1 cellular context compared by ENCODE assay signal in genomic region chr11:12110714-12111481, GRCh38.
TF ChIP-seq lines count a peak whose summit lies in the region.

No MANE protein-coding gene starts in this region.

TF ChIP-seq in K562, 482 proteins besides CTCF, POLR2A, EP300 and RAD21 (continued from another document and continues in another):
- TF ChIP-seq STAT6 (CRISPR knock-in tag; IDR thresholded peaks at IDR 0.05) (no peak), SREBF1 (IDR thresholded peaks at IDR 0.05; ENCODE audit: borderline replicate concordance, low read depth, low read length) (no peak), NCOA4 (IDR thresholded peaks at IDR 0.05; ENCODE audit: partially characterized antibody) (no peak), CTBP1 (IDR thresholded peaks at IDR 0.05; ENCODE audit: borderline replicate concordance) (peak; percentile 21; the same call in 1 of the 2 replicates), ZFX (CRISPR knock-in tag; IDR thresholded peaks at IDR 0.05) (peak; percentile 38; the same call in 1 of the 2 replicates), KLF16 (IDR thresholded peaks at IDR 0.05) (no peak), STAT5A (IDR thresholded peaks at IDR 0.05; ENCODE audit: borderline replicate concordance, low read length) (no peak), TARDBP (IDR thresholded peaks at IDR 0.05) (no peak), HDAC2 (IDR thresholded peaks at IDR 0.05) (no peak), BCL6 (CRISPR knock-in tag; IDR thresholded peaks at IDR 0.05) (no peak), ZNF436 (CRISPR knock-in tag; IDR thresholded peaks at IDR 0.05) (no peak), DIDO1 (tag; IDR thresholded peaks at IDR 0.05; ENCODE audit: low read depth) (no peak), TBP (optimal IDR thresholded peaks at IDR 0.05; ENCODE audit: low read depth, low read length) (no peak), NFXL1 (CRISPR knock-in tag; IDR thresholded peaks at IDR 0.05) (no peak), FOSL1 (tag; conservative IDR thresholded peaks at IDR 0.05) (no peak), NR2C2 (CRISPR knock-in tag; IDR thresholded peaks at IDR 0.05) (no peak), NR2C2 (tag; IDR thresholded peaks at IDR 0.05) (0 out of 2 replicates have a peak, but pooled peaks have one; percentile 29), TGIF2 (CRISPR knock-in tag; IDR thresholded peaks at IDR 0.05) (no peak), SAP30 (IDR thresholded peaks at IDR 0.05; ENCODE audit: borderline replicate concordance, insufficient read depth, low read depth, low read length, poor library complexity, severe bottlenecking) (peak; percentile 76), NFE2L1 (tag; IDR thresholded peaks at IDR 0.05; ENCODE audit: borderline replicate concordance, low read depth) (no peak), RBM15 (IDR thresholded peaks at IDR 0.05; ENCODE audit: insufficient read depth, low read length) (no peak), ZBTB1 (CRISPR knock-in tag; IDR thresholded peaks at IDR 0.05; ENCODE audit: borderline replicate concordance, low read depth) (no peak), ZNF263 (CRISPR knock-in tag; IDR thresholded peaks at IDR 0.05; ENCODE audit: borderline replicate concordance) (peak; percentile 86), ZNF3 (CRISPR knock-in tag; IDR thresholded peaks at IDR 0.05) (no peak), SNAPC5 (CRISPR knock-in tag; IDR thresholded peaks at IDR 0.05) (no peak), PHF21A (IDR thresholded peaks at IDR 0.05; ENCODE audit: borderline replicate concordance, low read depth) (no peak), CHD2 (IDR thresholded peaks at IDR 0.05; ENCODE audit: low read depth, low read length) (no peak), RBBP5 (IDR thresholded peaks at IDR 0.05; ENCODE audit: borderline replicate concordance, insufficient read depth, low read length, poor library complexity, severe bottlenecking) (peak; percentile 67), ZNF140 (CRISPR knock-in tag; IDR thresholded peaks at IDR 0.05) (no peak), MTA3 (IDR thresholded peaks at IDR 0.05; ENCODE audit: borderline replicate concordance) (no peak), KDM5B (IDR thresholded peaks at IDR 0.05; ENCODE audit: insufficient replicate concordance, low read depth, low read length) (peak; percentile 41), KAT2B (IDR thresholded peaks at IDR 0.05; ENCODE audit: low read depth, low read length) (no peak), TCF7L2 (IDR thresholded peaks at IDR 0.05; ENCODE audit: low read depth, low read length) (no peak), WHSC1 (IDR thresholded peaks at IDR 0.05; ENCODE audit: low read length) (no peak), ZNF354B (CRISPR knock-in tag; IDR thresholded peaks at IDR 0.05) (no peak), ZNF124 (CRISPR knock-in tag; IDR thresholded peaks at IDR 0.05) (no peak), ZNF12 (CRISPR knock-in tag; IDR thresholded peaks at IDR 0.05) (no peak), KAT7 (CRISPR knock-in tag; IDR thresholded peaks at IDR 0.05; ENCODE audit: borderline replicate concordance) (0 out of 2 replicates have a peak, but pooled peaks have one; percentile 61), TSC22D4 (tag; IDR thresholded peaks at IDR 0.05) (no peak), HDAC1 (IDR thresholded peaks at IDR 0.05) (peak in 1 of 2 experiments; percentile 67; a peak in 2 of 4 replicates), ZBTB9 (CRISPR knock-in tag; IDR thresholded peaks at IDR 0.05) (no peak), RBM34 (IDR thresholded peaks at IDR 0.05; ENCODE audit: borderline replicate concordance, insufficient read depth, low read length) (no peak), MEF2A (IDR thresholded peaks at IDR 0.05; ENCODE audit: control insufficient read depth, low read depth, low read length) (no peak), CHD4 (IDR thresholded peaks at IDR 0.05; ENCODE audit: insufficient read depth, insufficient replicate concordance, low read depth, low read length, poor library complexity, severe bottlenecking) (no peak), NONO (IDR thresholded peaks at IDR 0.05; ENCODE audit: low read depth in 2 of 2, low read length in 1 of 2) (no peak), GABPB2 (CRISPR knock-in tag; conservative IDR thresholded peaks at IDR 0.05) (no peak), ZNF583 (CRISPR knock-in tag; IDR thresholded peaks at IDR 0.05) (no peak), TRIM25 (IDR thresholded peaks at IDR 0.05; ENCODE audit: borderline replicate concordance) (no peak), SMAD4 (CRISPR knock-in tag; conservative IDR thresholded peaks at IDR 0.05) (no peak), MAZ (CRISPR knock-in tag; conservative IDR thresholded peaks at IDR 0.05 in 1 of 2, IDR thresholded peaks at IDR 0.05 in 1 of 2) (no peak)
- TF ChIP-seq, protein P1, sequence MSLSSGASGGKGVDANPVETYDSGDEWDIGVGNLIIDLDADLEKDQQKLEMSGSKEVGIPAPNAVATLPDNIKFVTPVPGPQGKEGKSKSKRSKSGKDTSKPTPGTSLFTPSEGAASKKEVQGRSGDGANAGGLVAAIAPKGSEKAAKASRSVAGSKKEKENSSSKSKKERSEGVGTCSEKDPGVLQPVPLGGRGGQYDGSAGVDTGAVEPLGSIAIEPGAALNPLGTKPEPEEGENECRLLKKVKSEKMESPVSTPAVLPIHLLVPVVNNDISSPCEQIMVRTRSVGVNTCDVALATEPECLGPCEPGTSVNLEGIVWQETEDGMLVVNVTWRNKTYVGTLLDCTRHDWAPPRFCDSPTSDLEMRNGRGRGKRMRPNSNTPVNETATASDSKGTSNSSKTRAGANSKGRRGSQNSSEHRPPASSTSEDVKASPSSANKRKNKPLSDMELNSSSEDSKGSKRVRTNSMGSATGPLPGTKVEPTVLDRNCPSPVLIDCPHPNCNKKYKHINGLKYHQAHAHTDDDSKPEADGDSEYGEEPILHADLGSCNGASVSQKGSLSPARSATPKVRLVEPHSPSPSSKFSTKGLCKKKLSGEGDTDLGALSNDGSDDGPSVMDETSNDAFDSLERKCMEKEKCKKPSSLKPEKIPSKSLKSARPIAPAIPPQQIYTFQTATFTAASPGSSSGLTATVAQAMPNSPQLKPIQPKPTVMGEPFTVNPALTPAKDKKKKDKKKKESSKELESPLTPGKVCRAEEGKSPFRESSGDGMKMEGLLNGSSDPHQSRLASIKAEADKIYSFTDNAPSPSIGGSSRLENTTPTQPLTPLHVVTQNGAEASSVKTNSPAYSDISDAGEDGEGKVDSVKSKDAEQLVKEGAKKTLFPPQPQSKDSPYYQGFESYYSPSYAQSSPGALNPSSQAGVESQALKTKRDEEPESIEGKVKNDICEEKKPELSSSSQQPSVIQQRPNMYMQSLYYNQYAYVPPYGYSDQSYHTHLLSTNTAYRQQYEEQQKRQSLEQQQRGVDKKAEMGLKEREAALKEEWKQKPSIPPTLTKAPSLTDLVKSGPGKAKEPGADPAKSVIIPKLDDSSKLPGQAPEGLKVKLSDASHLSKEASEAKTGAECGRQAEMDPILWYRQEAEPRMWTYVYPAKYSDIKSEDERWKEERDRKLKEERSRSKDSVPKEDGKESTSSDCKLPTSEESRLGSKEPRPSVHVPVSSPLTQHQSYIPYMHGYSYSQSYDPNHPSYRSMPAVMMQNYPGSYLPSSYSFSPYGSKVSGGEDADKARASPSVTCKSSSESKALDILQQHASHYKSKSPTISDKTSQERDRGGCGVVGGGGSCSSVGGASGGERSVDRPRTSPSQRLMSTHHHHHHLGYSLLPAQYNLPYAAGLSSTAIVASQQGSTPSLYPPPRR (CRISPR knock-in tag; IDR thresholded peaks at IDR 0.05; ENCODE audit: borderline replicate concordance): no peak
- TF ChIP-seq, protein P2, sequence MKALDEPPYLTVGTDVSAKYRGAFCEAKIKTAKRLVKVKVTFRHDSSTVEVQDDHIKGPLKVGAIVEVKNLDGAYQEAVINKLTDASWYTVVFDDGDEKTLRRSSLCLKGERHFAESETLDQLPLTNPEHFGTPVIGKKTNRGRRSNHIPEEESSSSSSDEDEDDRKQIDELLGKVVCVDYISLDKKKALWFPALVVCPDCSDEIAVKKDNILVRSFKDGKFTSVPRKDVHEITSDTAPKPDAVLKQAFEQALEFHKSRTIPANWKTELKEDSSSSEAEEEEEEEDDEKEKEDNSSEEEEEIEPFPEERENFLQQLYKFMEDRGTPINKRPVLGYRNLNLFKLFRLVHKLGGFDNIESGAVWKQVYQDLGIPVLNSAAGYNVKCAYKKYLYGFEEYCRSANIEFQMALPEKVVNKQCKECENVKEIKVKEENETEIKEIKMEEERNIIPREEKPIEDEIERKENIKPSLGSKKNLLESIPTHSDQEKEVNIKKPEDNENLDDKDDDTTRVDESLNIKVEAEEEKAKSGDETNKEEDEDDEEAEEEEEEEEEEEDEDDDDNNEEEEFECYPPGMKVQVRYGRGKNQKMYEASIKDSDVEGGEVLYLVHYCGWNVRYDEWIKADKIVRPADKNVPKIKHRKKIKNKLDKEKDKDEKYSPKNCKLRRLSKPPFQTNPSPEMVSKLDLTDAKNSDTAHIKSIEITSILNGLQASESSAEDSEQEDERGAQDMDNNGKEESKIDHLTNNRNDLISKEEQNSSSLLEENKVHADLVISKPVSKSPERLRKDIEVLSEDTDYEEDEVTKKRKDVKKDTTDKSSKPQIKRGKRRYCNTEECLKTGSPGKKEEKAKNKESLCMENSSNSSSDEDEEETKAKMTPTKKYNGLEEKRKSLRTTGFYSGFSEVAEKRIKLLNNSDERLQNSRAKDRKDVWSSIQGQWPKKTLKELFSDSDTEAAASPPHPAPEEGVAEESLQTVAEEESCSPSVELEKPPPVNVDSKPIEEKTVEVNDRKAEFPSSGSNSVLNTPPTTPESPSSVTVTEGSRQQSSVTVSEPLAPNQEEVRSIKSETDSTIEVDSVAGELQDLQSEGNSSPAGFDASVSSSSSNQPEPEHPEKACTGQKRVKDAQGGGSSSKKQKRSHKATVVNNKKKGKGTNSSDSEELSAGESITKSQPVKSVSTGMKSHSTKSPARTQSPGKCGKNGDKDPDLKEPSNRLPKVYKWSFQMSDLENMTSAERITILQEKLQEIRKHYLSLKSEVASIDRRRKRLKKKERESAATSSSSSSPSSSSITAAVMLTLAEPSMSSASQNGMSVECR (CRISPR knock-in tag; IDR thresholded peaks at IDR 0.05): peak; percentile 33; the same call in 1 of the 2 replicates
- TF ChIP-seq, protein P3, sequence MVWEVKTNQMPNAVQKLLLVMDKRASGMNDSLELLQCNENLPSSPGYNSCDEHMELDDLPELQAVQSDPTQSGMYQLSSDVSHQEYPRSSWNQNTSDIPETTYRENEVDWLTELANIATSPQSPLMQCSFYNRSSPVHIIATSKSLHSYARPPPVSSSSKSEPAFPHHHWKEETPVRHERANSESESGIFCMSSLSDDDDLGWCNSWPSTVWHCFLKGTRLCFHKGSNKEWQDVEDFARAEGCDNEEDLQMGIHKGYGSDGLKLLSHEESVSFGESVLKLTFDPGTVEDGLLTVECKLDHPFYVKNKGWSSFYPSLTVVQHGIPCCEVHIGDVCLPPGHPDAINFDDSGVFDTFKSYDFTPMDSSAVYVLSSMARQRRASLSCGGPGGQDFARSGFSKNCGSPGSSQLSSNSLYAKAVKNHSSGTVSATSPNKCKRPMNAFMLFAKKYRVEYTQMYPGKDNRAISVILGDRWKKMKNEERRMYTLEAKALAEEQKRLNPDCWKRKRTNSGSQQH (CRISPR knock-in tag; IDR thresholded peaks at IDR 0.05): no peak
